20 cellular contexts compared by ENCODE assay signal in genomic region chr2:160615706-160616105, GRCh38.
DNase-seq lines count a peak whose midpoint lies in the region; ATAC-seq and TF ChIP-seq lines count a peak whose summit lies in the region.
"Had no signal": no experiment of that assay in that cellular context is flagged by ENCODE, and none has a peak within 500 bp of the region (broad histone marks: within the 10 kb centered on the region; RNA-seq: fewer than 3 reads in every experiment).

No MANE protein-coding gene starts in this region.

- H3K27me3 Mint-ChIP-seq in endodermal cell (ENCODE audit: insufficient read depth), result no peaks in the 10 kb centered on the region
- H3K27me3 Mint-ChIP-seq in activated T-cell treated with anti-CD3 and anti-CD28 coated beads, Interleukin-2, amount 50 U/mL, for 24 hours, result no peaks in the 10 kb centered on the region

- H3K27me3 ChIP-seq in brain microvascular endothelial cell (replicated peaks), result no peaks in the 10 kb centered on the region
- no peaks in the 10 kb centered on the region for H3K27me3 ChIP-seq in endodermal cell (ENCODE audit: control insufficient read depth, insufficient read depth, low read length, poor library complexity, severe bottlenecking)
- H3K27me3 ChIP-seq: BLaER1 had no signal

- H3K4me3 ChIP-seq in brain microvascular endothelial cell (ENCODE audit: low read depth, low read length), result no peak overlapping the region
- H3K4me3 ChIP-seq in endodermal cell (ENCODE audit: low read length), result peak overlapping the region; percentile 10
- no peak overlapping the region for H3K4me3 ChIP-seq in fibroblast of villous mesenchyme (ENCODE audit: low read depth, low read length)
- H3K4me3 ChIP-seq in OCI-LY7 (ENCODE audit: low read depth, low read length, poor library complexity, severe bottlenecking), result no peak overlapping the region
- H3K4me3 ChIP-seq: BLaER1, GM23338 had no signal

- WGBS in endodermal cell (ENCODE audit: insufficient coverage in 1 of 2, insufficient read length in 1 of 2), 2 experiments, result 83 to 100% methylated on average over 2 of the region's 2 CpGs

- no peak overlapping the region for H3K27ac Mint-ChIP-seq in endodermal cell
- no peak overlapping the region for H3K27ac Mint-ChIP-seq in activated T-cell treated with anti-CD3 and anti-CD28 coated beads, Interleukin-2, amount 50 U/mL, for 24 hours
- H3K27ac Mint-ChIP-seq: B cell; CD8-positive, alpha-beta T cell; GM23338; H9 had no signal

- H3K4me3 Mint-ChIP-seq in endodermal cell, result no peak overlapping the region
- no peak overlapping the region for H3K4me3 Mint-ChIP-seq in activated T-cell treated with anti-CD3 and anti-CD28 coated beads, Interleukin-2, amount 50 U/mL, for 24 hours
- H3K4me3 Mint-ChIP-seq: B cell; CD4-positive, CD25-positive, alpha-beta regulatory T cell; CD8-positive, alpha-beta T cell; GM23338; H9 had no signal

- H3K9me3 ChIP-seq in endodermal cell (ENCODE audit: control insufficient read depth, low read length), result peaks cover 17% of the 10 kb centered on the region
- H3K9me3 ChIP-seq in OCI-LY7 (ENCODE audit: low read length), result no peaks in the 10 kb centered on the region
- H3K9me3 ChIP-seq: BLaER1, Caco-2 had no signal

- BruUV-seq in OCI-LY7 (replicated peaks; lab: Mats Ljungman, UMichigan), result no TSS peak

- H3K36me3 ChIP-seq in brain microvascular endothelial cell (replicated peaks) (no peaks in the 10 kb centered on the region), endodermal cell (ENCODE audit: control insufficient read depth, insufficient read depth, low read length) (no peaks in the 10 kb centered on the region), OCI-LY7 (ENCODE audit: insufficient read depth, low read length) (no peaks in the 10 kb centered on the region)
- H3K36me3 ChIP-seq: BLaER1 had no signal

- H3K4me1 Mint-ChIP-seq in endodermal cell, result peaks cover 45% of the 10 kb centered on the region
- peaks cover 12% of the 10 kb centered on the region for H3K4me1 Mint-ChIP-seq in activated T-cell treated with anti-CD3 and anti-CD28 coated beads, Interleukin-2, amount 50 U/mL, for 24 hours (ENCODE audit: low read depth)
- H3K4me1 Mint-ChIP-seq: B cell; CD4-positive, CD25-positive, alpha-beta regulatory T cell had no signal

- in situ Hi-C loops in brain microvascular endothelial cell (cut with HindIII; ENCODE audit: low pct_ligation_motif_present, low sequenced_read_pairs), result no loop called here

- TF ChIP-seq CTCF in brain microvascular endothelial cell (IDR thresholded peaks at IDR 0.05; ENCODE audit: low read depth, low read length, missing control alignments), result no peak
- TF ChIP-seq CTCF in endodermal cell (conservative IDR thresholded peaks at IDR 0.05), result no peak
- TF ChIP-seq CTCF in fibroblast of villous mesenchyme (IDR thresholded peaks at IDR 0.05; ENCODE audit: insufficient read depth, low read depth, low read length), result no peak
- TF ChIP-seq CTCF in OCI-LY7 (conservative IDR thresholded peaks at IDR 0.05; ENCODE audit: low read length), result no peak

- H2AFZ ChIP-seq in OCI-LY7 (ENCODE audit: low read length), result no peak overlapping the region
- H2AFZ ChIP-seq: GM23338 had no signal

- H3K4me2 ChIP-seq in OCI-LY7 (ENCODE audit: low read length), result no peak overlapping the region
- H3K4me2 ChIP-seq: BLaER1, GM23338 had no signal

- POLR2A ChIA-PET in OCI-LY7 (lab: Charles Lee), result no interaction called here

- H3K9me3 Mint-ChIP-seq in endodermal cell, result peaks cover 11% of the 10 kb centered on the region
- peaks cover 11% of the 10 kb centered on the region for H3K9me3 Mint-ChIP-seq in activated T-cell treated with anti-CD3 and anti-CD28 coated beads, Interleukin-2, amount 50 U/mL, for 24 hours

- CTCF ChIA-PET in OCI-LY7 (lab: Charles Lee; ENCODE audit: unreplicated experiment), result no interaction called here

- H4K20me1 ChIP-seq in OCI-LY7 (ENCODE audit: insufficient read depth, low read length), result no peaks in the 10 kb centered on the region
- H4K20me1 ChIP-seq: BLaER1 had no signal

- H3K27ac ChIP-seq in brain microvascular endothelial cell, result peak overlapping the region; percentile 51
- no peak overlapping the region for H3K27ac ChIP-seq in endodermal cell (ENCODE audit: low read depth, low read length)
- no peak overlapping the region for H3K27ac ChIP-seq in OCI-LY7 (ENCODE audit: low read depth, low read length, poor library complexity, severe bottlenecking)
- H3K27ac ChIP-seq: 22Rv1, BLaER1, C4-2B had no signal

- intact Hi-C loops in OCI-LY7 (cut with micrococcal nuclease; ENCODE audit: unreplicated experiment), result no loop called here

- H3K4me1 ChIP-seq in endodermal cell (ENCODE audit: control insufficient read depth, insufficient read depth, low read length) (peaks cover 12% of the 10 kb centered on the region), OCI-LY7 (ENCODE audit: insufficient read depth, low read length, poor library complexity, severe bottlenecking) (no peaks in the 10 kb centered on the region)
- H3K4me1 ChIP-seq: BLaER1, Caco-2 had no signal

- H3K9ac ChIP-seq in endodermal cell (ENCODE audit: extremely low read depth, low read length, poor library complexity, severe bottlenecking), result no peak overlapping the region
- H3K9ac ChIP-seq: BLaER1 had no signal

- no peaks in the 10 kb centered on the region for H3K9me2 ChIP-seq in OCI-LY7 (ENCODE audit: insufficient read depth, low read length)

- no peaks in the 10 kb centered on the region for H3K79me2 ChIP-seq in OCI-LY7 (ENCODE audit: insufficient read depth, low read depth, low read length)

- DNase-seq in LHCN-M2 (ENCODE audit: low read depth), result peak; percentile 87
- DNase-seq in brain microvascular endothelial cell, result no peak
- DNase-seq in endodermal cell, result no peak
- DNase-seq in fibroblast of villous mesenchyme (ENCODE audit: low read depth), result peak; percentile 19
- no peak for DNase-seq in OCI-LY7 (ENCODE audit: low spot score)
- no peak for DNase-seq in occipital lobe (lab: John Stamatoyannopoulos, UW)
- no peak for DNase-seq in activated T-cell treated with anti-CD3 and anti-CD28 coated beads, Interleukin-2, amount 50 U/mL, for 24 hours
- DNase-seq: Caco-2; CD4-positive, CD25-positive, alpha-beta regulatory T cell; CD8-positive, alpha-beta T cell; DMS153; DND-41; H9 had no signal

- no peak for ATAC-seq in GM19467 (IDR thresholded peaks at IDR 0.05; ENCODE audit: unreplicated experiment)
- ATAC-seq: CD8-positive, alpha-beta T cell; GM23338; HCT116 had no signal

- H3K36me3 Mint-ChIP-seq in endodermal cell (ENCODE audit: low read depth), result no peaks in the 10 kb centered on the region
- no peaks in the 10 kb centered on the region for H3K36me3 Mint-ChIP-seq in activated T-cell treated with anti-CD3 and anti-CD28 coated beads, Interleukin-2, amount 50 U/mL, for 24 hours (ENCODE audit: low read depth)
- H3K36me3 Mint-ChIP-seq: CD4-positive, CD25-positive, alpha-beta regulatory T cell had no signal

Comparison
In these comparisons a context has a peak if more than half of its experiments do, and no peak if none do; other contexts are left out.
1. DNase-seq: peak in LHCN-M2 (single experiment) and fibroblast of villous mesenchyme (single experiment); none in brain microvascular endothelial cell (single experiment), endodermal cell (single experiment), OCI-LY7 (single experiment), occipital lobe (single experiment) and activated T-cell treated with anti-CD3 and anti-CD28 coated beads, Interleukin-2, amount 50 U/mL, for 24 hours (single experiment).